Comparison of ENCODE assay signal across 26 cellular contexts in genomic region chr1:79760521-79760920, GRCh38.
"Had no signal": no experiment of that assay in that cellular context is flagged by ENCODE, and none has a peak within 500 bp of the region (broad histone marks: within the 10 kb centered on the region; RNA-seq: fewer than 3 reads in every experiment).

No MANE protein-coding gene starts in this region.

- ATAC-seq: activated naive CD8-positive, alpha-beta T cell treated with anti-CD3 and anti-CD28 coated beads, Interleukin-2, amount 50 U/mL, for 24 hours; effector memory CD8-positive, alpha-beta T cell; gastroesophageal sphincter; heart left ventricle; left ventricle myocardium superior; T-cell had no signal

- H3K27me3 ChIP-seq: ascending aorta, gastroesophageal sphincter, heart left ventricle, right atrium auricular region, stomach, testis, upper lobe of left lung had no signal

- H3K9me3 ChIP-seq: gastroesophageal sphincter, right atrium auricular region, stomach, testis had no signal

- H3K36me3 ChIP-seq: ascending aorta, gastroesophageal sphincter, heart left ventricle, right atrium auricular region, stomach, upper lobe of left lung had no signal

- H3K4me3 ChIP-seq: ascending aorta, gastroesophageal sphincter, heart left ventricle, right atrium auricular region, skin epidermis, stomach, testis, upper lobe of left lung had no signal

- H3K27ac ChIP-seq: ascending aorta, gastroesophageal sphincter, heart left ventricle, right atrium auricular region, skin epidermis, stomach, testis, upper lobe of left lung, VCaP had no signal

- H3K4me1 ChIP-seq: ascending aorta, gastroesophageal sphincter, heart left ventricle, right atrium auricular region, stomach, testis, upper lobe of left lung had no signal

- DNase-seq: activated CD4-positive, CD25-positive, alpha-beta regulatory T cell treated with anti-CD3 and anti-CD28 coated beads, Interleukin-2, amount 50 U/mL, for 72 hours; activated CD8-positive, alpha-beta memory T cell treated with anti-CD3 and anti-CD28 coated beads for 24 hours; activated CD8-positive, alpha-beta memory T cell treated with anti-CD3 and anti-CD28 coated beads, Interleukin-2, amount 50 U/mL, for 48 hours; activated effector memory CD4-positive, alpha-beta T cell treated with Interleukin-2 at 50 U/mL for 16 hours; activated naive CD4-positive, alpha-beta T cell treated with anti-CD3 and anti-CD28 coated beads, Interleukin-2, amount 10 ng/mL, durations not matched to agents 7 days and 5 days; activated naive CD8-positive, alpha-beta T cell treated with anti-CD3 and anti-CD28 coated beads, Interleukin-2, amount 50 U/mL, for 24 hours; activated T-cell treated with anti-CD3 and anti-CD28 coated beads, Interleukin-2, amount 50 U/mL, for 48 hours; cerebellar nuclear complex; dermis blood vessel endothelial cell; effector memory CD8-positive, alpha-beta T cell; heart left ventricle; kidney; left ventricle myocardium superior; occipital lobe; stimulated activated CD4-positive, alpha-beta T cell treated with anti-CD3 and anti-CD28 coated beads, Interleukin-15, amount 100 ng/mL, for 24 hours; stimulated activated CD4-positive, alpha-beta T cell treated with anti-CD3 and anti-CD28 coated beads, Interleukin-4, amount 100 ng/mL, for 1 hour; stomach; T-cell; T-helper 9 cell; testis; upper lobe of left lung had no signal
